In the genomic region with DNA sequence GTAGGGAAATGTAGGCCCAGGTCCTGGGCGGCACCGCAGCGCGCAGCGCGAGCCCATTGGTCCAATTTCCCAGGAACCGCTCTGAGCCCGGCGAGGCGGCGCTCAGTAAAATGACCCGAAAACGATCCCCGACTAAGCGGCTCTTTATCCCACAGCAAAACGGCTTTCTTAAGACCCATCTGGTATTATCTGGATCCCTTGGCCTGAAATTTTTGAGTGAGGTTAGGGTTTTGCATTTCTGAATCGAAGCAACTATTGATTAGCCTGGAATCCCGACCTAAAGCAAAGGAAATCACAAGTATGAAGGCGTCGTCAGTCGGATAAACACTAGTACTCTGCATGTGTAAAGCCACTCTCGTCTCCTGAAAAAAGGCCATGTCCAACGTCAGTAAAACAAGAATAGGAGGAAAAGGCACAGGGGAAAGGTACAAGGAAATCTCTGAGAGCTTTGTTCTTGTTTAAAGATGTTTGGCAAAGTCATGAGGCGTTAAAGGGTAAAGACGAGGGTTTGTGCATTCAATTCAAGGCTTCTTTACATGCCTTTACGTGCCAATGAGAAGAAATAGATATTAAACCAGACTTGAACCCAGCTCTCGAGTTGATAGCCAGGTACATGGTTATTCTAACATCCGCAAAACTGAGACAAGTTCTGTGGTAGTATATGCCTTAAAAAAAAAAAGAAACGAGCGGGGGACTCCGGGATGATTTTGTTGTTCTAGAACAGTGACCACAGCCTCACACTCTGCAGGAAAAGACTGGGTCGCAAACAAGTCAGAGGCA, we compare ENCODE assay signal across 8 cellular contexts. TPM values are rescaled to one million over a fixed set of nuclear protein-coding genes. Genes with fewer than 3 reads are reported as not detected.
DNase-seq lines count a peak whose midpoint lies in the region; ATAC-seq and TF ChIP-seq lines count a peak whose summit lies in the region.

No MANE protein-coding gene starts in this region.

- peaks cover 22% of the 10 kb centered on the region for H3K36me3 Mint-ChIP-seq in progenitor cell of endocrine pancreas (ENCODE audit: insufficient read depth)

- no peaks in the 10 kb centered on the region for H3K27me3 ChIP-seq in Peyer's patch

- ATAC-seq in HG03135 (IDR thresholded peaks at IDR 0.05; ENCODE audit: unreplicated experiment) (no peak), HG02678 (IDR thresholded peaks at IDR 0.05; ENCODE audit: unreplicated experiment) (no peak)

- H3K4me1 ChIP-seq in Peyer's patch: peaks cover 0 to 49% (median 19%) of the 10 kb centered on the region in 4 donors

- H3K4me3 ChIP-seq in Peyer's patch (peak overlapping the region; percentile 80 to 97 (median 90)), epithelial cell of proximal tubule (ENCODE audit: low read depth, low read length) (peak overlapping the region; percentile 98)

- H3K27me3 Mint-ChIP-seq in progenitor cell of endocrine pancreas: no peaks in the 10 kb centered on the region

- peaks cover 0 to 47% (median 0%) of the 10 kb centered on the region in 3 donors for H3K36me3 ChIP-seq in Peyer's patch

- peak; percentile 55 for DNase-seq in SIG-M5 treated with dmso at 0.1 percent for 504 hours (lab: John Stamatoyannopoulos, UW; ENCODE audit: unreplicated experiment)
- no peak for DNase-seq in SIG-M5 (lab: John Stamatoyannopoulos, UW)
- no peak for DNase-seq in Peyer's patch
- DNase-seq in epithelial cell of proximal tubule (ENCODE audit: low read depth): peak; percentile 36
- no peak for DNase-seq in progenitor cell of endocrine pancreas (ENCODE audit: low spot score, unreplicated experiment)
- DNase-seq in CD1c-positive myeloid dendritic cell (ENCODE audit: extremely low spot score): no peak

- H3K27ac ChIP-seq in Peyer's patch: peak overlapping the region; percentile 95 to 99 (median 97)

- H3K4me3 Mint-ChIP-seq in progenitor cell of endocrine pancreas (ENCODE audit: low read depth): peak overlapping the region; percentile 87

- H3K4me1 Mint-ChIP-seq in progenitor cell of endocrine pancreas (ENCODE audit: low read depth): peaks cover 27% of the 10 kb centered on the region

- H3K9me3 Mint-ChIP-seq in progenitor cell of endocrine pancreas (ENCODE audit: low read depth): no peaks in the 10 kb centered on the region

- H3K9me3 ChIP-seq in Peyer's patch: no peaks in the 10 kb centered on the region

- H3K27ac Mint-ChIP-seq in progenitor cell of endocrine pancreas: peak overlapping the region; percentile 99

- peak in 1 of 6 experiments; percentile 1 for TF ChIP-seq CTCF in Peyer's patch (IDR thresholded peaks at IDR 0.05)
- TF ChIP-seq CTCF in epithelial cell of proximal tubule (conservative IDR thresholded peaks at IDR 0.05; ENCODE audit: low read depth, low read length): no peak
- TF ChIP-seq CTCF in progenitor cell of endocrine pancreas (IDR thresholded peaks at IDR 0.05; ENCODE audit: unreplicated experiment): no peak

- no peak for TF ChIP-seq POLR2A in Peyer's patch (IDR thresholded peaks at IDR 0.05)

RNA-seq across cellular contexts. Expression of gene CFL1, which starts 0.6 kb away (rescaled TPM):
- total RNA-seq in Peyer's patch (1,000 to 10,000 TPM in 3 of 4 donors, 100 to 1,000 TPM in 1; 961 to 2,313 (median 1,456) TPM), epithelial cell of proximal tubule (2,195 and 2,365 TPM in 2 replicates), progenitor cell of endocrine pancreas (864 and 890 TPM in 2 replicates)

RNA-seq across cellular contexts. Expression of gene MUS81, which starts 1.7 kb away (rescaled TPM):
- total RNA-seq in Peyer's patch (100 to 1,000 TPM in 1 of 4 donors, 10 to 100 TPM in 3; 68.3 to 101 (median 78.9) TPM), epithelial cell of proximal tubule (57.2 and 71.8 TPM in 2 replicates), progenitor cell of endocrine pancreas (55.5 and 60.5 TPM in 2 replicates)

RNA-seq across cellular contexts. Expression of gene EFEMP2, which starts 14.1 kb away (rescaled TPM):
- total RNA-seq in Peyer's patch (10 to 100 TPM in 3 of 4 donors, 1 to 10 TPM in 1; 4.4 to 75.1 (median 12.1) TPM), epithelial cell of proximal tubule (45.1 and 94.7 TPM in 2 replicates), progenitor cell of endocrine pancreas (84.9 and 90.5 TPM in 2 replicates)

RNA-seq across cellular contexts. Expression of gene CTSW, which starts 21.1 kb away (rescaled TPM):
- total RNA-seq in Peyer's patch: 1 to 10 TPM in 2 of 4 donors, not detected in 2; 1.3 to 1.9 TPM
- 0.51 and 1.2 TPM in 2 replicates for total RNA-seq in epithelial cell of proximal tubule
- not detected in 2 replicates for total RNA-seq in progenitor cell of endocrine pancreas

RNA-seq across cellular contexts. Expression of gene SNX32, which starts 24.8 kb away (rescaled TPM):
- 1 to 10 TPM in 3 of 4 donors, not detected in 1; 1.7 to 6.7 (median 6.4) TPM for total RNA-seq in Peyer's patch
- total RNA-seq in epithelial cell of proximal tubule: 2.1 TPM in 1 of 2 replicates, not detected in the other
- 3.6 and 4.6 TPM in 2 replicates for total RNA-seq in progenitor cell of endocrine pancreas

Comparison
In these comparisons a context has a peak if more than half of its experiments do, and no peak if none do; other contexts are left out.
1. DNase-seq: peak in SIG-M5 treated with dmso at 0.1 percent for 504 hours (single experiment) and epithelial cell of proximal tubule (single experiment); none in SIG-M5 (single experiment), Peyer's patch (0 of 3), progenitor cell of endocrine pancreas (single experiment) and CD1c-positive myeloid dendritic cell (single experiment).